ENCODE assay signal across 18 cellular contexts in the genomic region with DNA sequence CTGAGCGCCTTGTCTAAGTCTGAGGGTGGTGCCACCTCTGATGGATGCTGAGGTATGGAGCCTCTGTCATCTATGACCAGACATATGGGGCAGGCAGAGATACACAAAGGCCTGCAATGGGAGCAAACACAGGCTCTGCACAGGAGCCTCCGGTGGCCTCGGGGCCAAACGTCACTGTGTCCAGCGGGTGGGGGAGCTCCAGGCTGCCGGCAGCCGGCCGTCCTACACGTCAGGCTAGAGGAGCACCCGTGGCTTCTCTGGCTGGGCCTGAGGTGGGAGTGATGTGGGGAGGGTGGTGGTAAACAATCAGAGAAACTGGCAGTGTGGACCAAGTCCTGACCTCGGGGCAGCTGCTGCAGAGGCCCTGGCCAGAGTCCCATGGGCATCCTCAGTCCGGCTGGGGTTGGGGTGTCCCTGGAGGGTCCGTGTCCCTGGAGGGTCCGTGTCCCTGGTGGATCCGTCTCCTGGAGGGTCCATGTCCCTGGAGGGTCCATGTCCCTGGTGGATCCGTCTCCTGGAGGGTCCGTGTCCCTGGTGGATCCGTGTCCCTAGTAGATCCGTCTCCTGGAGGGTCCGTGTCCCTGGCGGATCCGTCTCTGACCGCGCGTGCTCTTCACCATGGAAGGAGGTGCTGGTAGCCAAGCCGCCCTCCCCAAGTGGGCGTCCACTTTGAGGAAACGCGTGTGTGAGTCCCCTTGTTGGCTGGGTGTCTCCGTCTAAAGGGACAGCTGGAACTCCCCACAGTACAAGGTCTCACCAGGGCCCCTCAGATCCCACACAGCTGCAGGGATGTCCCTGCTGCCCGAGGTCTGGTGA. TPM values are rescaled to one million over a fixed set of nuclear protein-coding genes. Genes with fewer than 3 reads are reported as not detected.
"Had no signal": no experiment of that assay in that cellular context is flagged by ENCODE, and none has a peak within 500 bp of the region (broad histone marks: within the 10 kb centered on the region; RNA-seq: fewer than 3 reads in every experiment).

No MANE protein-coding gene starts in this region.

- H3K27me3 ChIP-seq: ovary, upper lobe of left lung had no signal

- H3K9me3 ChIP-seq: ovary, thoracic aorta, upper lobe of left lung had no signal

- H3K4me3 Mint-ChIP-seq: activated CD4-positive, alpha-beta T cell treated with anti-CD3 and anti-CD28 coated beads, Interleukin-2, amount 10 ng/mL, durations not matched to agents 24 days and 14 days; activated CD8-positive, alpha-beta T cell treated with anti-CD3 and anti-CD28 coated beads for 36 hours; activated T-cell treated with anti-CD3 and anti-CD28 coated beads, Interleukin-2, amount 50 U/mL, for 24 hours; memory B cell; neural crest cell; stimulated activated naive B cell treated with anti-CD40 and anti-IgM and Interleukin-4, amounts not matched to agents 10 μg/mL and 1 μg/mL and 100 μg/mL, for 72 hours had no signal

- H3K4me1 Mint-ChIP-seq: memory B cell; stimulated activated naive B cell treated with anti-CD40 and anti-IgM and Interleukin-4, amounts not matched to agents 10 μg/mL and 1 μg/mL and 100 μg/mL, for 72 hours had no signal

- ATAC-seq: activated CD8-positive, alpha-beta T cell treated with anti-CD3 and anti-CD28 coated beads for 36 hours; stimulated activated naive B cell treated with anti-CD40 and anti-IgM and Interleukin-4, amounts not matched to agents 10 μg/mL and 1 μg/mL and 100 μg/mL, for 72 hours had no signal

- H3K9me3 Mint-ChIP-seq: activated CD4-positive, alpha-beta T cell treated with anti-CD3 and anti-CD28 coated beads, Interleukin-2, amount 10 ng/mL, durations not matched to agents 24 days and 14 days; activated CD8-positive, alpha-beta T cell treated with anti-CD3 and anti-CD28 coated beads for 36 hours; activated T-cell treated with anti-CD3 and anti-CD28 coated beads, Interleukin-2, amount 50 U/mL, for 24 hours; memory B cell; naive B cell; neural crest cell; stimulated activated naive B cell treated with anti-CD40 and anti-IgM and Interleukin-4, amounts not matched to agents 10 μg/mL and 1 μg/mL and 100 μg/mL, for 72 hours had no signal

- H3K36me3 Mint-ChIP-seq: memory B cell, naive B cell had no signal

- H3K27ac ChIP-seq: ovary, thoracic aorta had no signal

- H3K36me3 ChIP-seq: ovary, thoracic aorta, upper lobe of left lung had no signal

- H3K4me3 ChIP-seq: dorsolateral prefrontal cortex, ovary, thoracic aorta, upper lobe of left lung had no signal

- DNase-seq: activated CD4-positive, alpha-beta T cell treated with anti-CD3 and anti-CD28 coated beads, Interleukin-2, amount 10 ng/mL, durations not matched to agents 24 days and 14 days; activated CD8-positive, alpha-beta T cell treated with anti-CD3 and anti-CD28 coated beads for 36 hours; activated effector memory CD4-positive, alpha-beta T cell treated with Interleukin-2 at 50 U/mL for 16 hours; activated naive CD4-positive, alpha-beta T cell treated with anti-CD3 and anti-CD28 coated beads, Interleukin-2, amount 50 U/mL, for 16 hours; activated T-cell treated with anti-CD3 and anti-CD28 coated beads, Interleukin-2, amount 50 U/mL, for 24 hours; hippocampal formation; islet precursor cell; naive B cell; stimulated activated CD4-positive, alpha-beta T cell treated with anti-CD3 and anti-CD28 coated beads, Interleukin-4, amount 100 ng/mL, for 4 hours; stimulated activated naive B cell treated with anti-CD40 and anti-IgM and Interleukin-4, amounts not matched to agents 10 μg/mL and 1 μg/mL and 100 μg/mL, for 72 hours; T1000 had no signal

- H3K27ac Mint-ChIP-seq: activated CD4-positive, alpha-beta T cell treated with anti-CD3 and anti-CD28 coated beads, Interleukin-2, amount 10 ng/mL, durations not matched to agents 24 days and 14 days; activated CD8-positive, alpha-beta T cell treated with anti-CD3 and anti-CD28 coated beads for 36 hours; activated T-cell treated with anti-CD3 and anti-CD28 coated beads, Interleukin-2, amount 50 U/mL, for 24 hours; memory B cell; naive B cell; stimulated activated naive B cell treated with anti-CD40 and anti-IgM and Interleukin-4, amounts not matched to agents 10 μg/mL and 1 μg/mL and 100 μg/mL, for 72 hours had no signal

RNA-seq across cellular contexts. Expression of gene FAM20C, which starts 24.2 kb away (rescaled TPM):
- total RNA-seq: T-helper 1 cell treated with Interleukin-12 subunit alpha and Interleukin-12 subunit beta and Interleukin-4 antibody, amounts not matched to agents 30 ng/mL and 1 ng/mL, for 36 hours had no signal
